Comparison of ENCODE assay signal across 19 cellular contexts in the genomic region with DNA sequence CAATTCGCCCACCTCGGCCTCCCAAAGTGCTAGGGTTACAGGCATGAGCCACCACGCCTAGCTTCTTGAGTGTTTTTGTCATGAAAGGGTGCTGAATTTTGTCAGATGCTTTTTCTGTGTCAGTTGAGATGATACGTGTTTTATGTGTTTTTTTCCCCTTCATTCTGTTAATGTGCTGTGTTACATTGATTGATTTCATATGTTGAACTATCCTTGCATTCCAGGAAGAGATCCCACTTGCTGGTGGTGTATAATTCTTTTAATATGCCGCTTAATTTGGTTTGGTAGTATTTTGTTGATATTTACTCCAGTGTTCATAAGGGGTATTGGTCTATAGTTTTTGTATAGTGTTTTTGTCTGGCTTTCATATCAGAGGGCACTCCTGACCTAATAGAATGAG. TPM values are rescaled to one million over a fixed set of nuclear protein-coding genes. Genes with fewer than 3 reads are reported as not detected.
DNase-seq lines count a peak whose midpoint lies in the region; ATAC-seq, FAIRE-seq and TF ChIP-seq lines count a peak whose summit lies in the region.
"Had no signal": no experiment of that assay in that cellular context is flagged by ENCODE, and none has a peak within 500 bp of the region (broad histone marks: within the 10 kb centered on the region; RNA-seq: fewer than 3 reads in every experiment).

No MANE protein-coding gene starts in this region.

- no peaks in the 10 kb centered on the region for H3K9me3 ChIP-seq in HEK293 (ENCODE audit: control insufficient read depth, insufficient read depth, low read depth, low read length)
- H3K9me3 ChIP-seq in GM12878 (replicated peaks; ENCODE audit: control insufficient read depth, insufficient read depth, low read length) = peaks cover 24% of the 10 kb centered on the region
- H3K9me3 ChIP-seq in neutrophil = no peaks in the 10 kb centered on the region
- peaks cover 6% of the 10 kb centered on the region for H3K9me3 ChIP-seq in mammary epithelial cell (replicated peaks; ENCODE audit: insufficient read depth, low read length)

- peaks cover 3% of the 10 kb centered on the region for H3K4me1 Mint-ChIP-seq in progenitor cell of endocrine pancreas (ENCODE audit: low read depth)

- no peaks in the 10 kb centered on the region for H3K4me1 ChIP-seq in HEK293 (ENCODE audit: control insufficient read depth, insufficient read depth, low read length)
- H3K4me1 ChIP-seq in GM12878 (ENCODE audit: control insufficient read depth, insufficient read depth, low read length) = peaks cover 3% of the 10 kb centered on the region; the same call in 1 of the 2 replicates
- peaks cover 9% of the 10 kb centered on the region in 2 experiments for H3K4me1 ChIP-seq in neutrophil (ENCODE audit: control insufficient read depth in 1 of 2, insufficient read depth in 1 of 2, low read depth in 1 of 2, low read length in 1 of 2)
- H3K4me1 ChIP-seq in mammary epithelial cell (ENCODE audit: insufficient read depth, low read length) = no peaks in the 10 kb centered on the region
- H3K4me1 ChIP-seq: A549, BE2C had no signal

- POLR2A ChIA-PET in HEK293 (lab: Yijun Ruan, JAX) = interaction anchor here (1.1 kb wide), 1 partner anchor 14 kb away, joined by 3 read pairs; the partner anchor contains the start of gene ZBTB43
- POLR2A ChIA-PET in GM12878 (lab: Charles Lee) = interaction anchor here (0.7 kb wide), 1 partner anchor 227 kb away, joined by 3 read pairs; no protein-coding TSS in a partner anchor

- H3K27ac Mint-ChIP-seq in progenitor cell of endocrine pancreas = no peak overlapping the region
- H3K27ac Mint-ChIP-seq: CD4-positive, alpha-beta memory T cell had no signal

- H3K27ac ChIP-seq in HEK293 (ENCODE audit: extremely low read depth, low read depth, low read length) (no peak overlapping the region), GM12878 (ENCODE audit: control insufficient read depth, insufficient read depth) (no peak overlapping the region), neutrophil (peak overlapping the region; percentile 61), mammary epithelial cell (ENCODE audit: insufficient read depth, low read depth, low read length) (no peak overlapping the region)
- H3K27ac ChIP-seq: A549, C4-2B had no signal

- FAIRE-seq in H54 (lab: Jason Lieb, UNC) = peak; percentile 75
- no peak for FAIRE-seq in GM12878 (lab: Jason Lieb, UNC)
- FAIRE-seq: A549, G401.6, GM12892, GM19239 had no signal

- TF ChIP-seq RAD21 in GM12878 (IDR thresholded peaks at IDR 0.05; ENCODE audit: insufficient read depth, low read depth, low read length) = no peak

- no peak overlapping the region for H3K9ac ChIP-seq in GM12878 (ENCODE audit: control insufficient read depth, insufficient read depth, low read length)
- H3K9ac ChIP-seq in mammary epithelial cell (ENCODE audit: insufficient read depth, low read length) = no peak overlapping the region

- BruUV-seq in GM12878 (replicated peaks; lab: Mats Ljungman, UMichigan) (no TSS peak), mammary epithelial cell (replicated peaks; lab: Mats Ljungman, UMichigan) (no TSS peak)

- H3K79me2 ChIP-seq in GM12878 (ENCODE audit: control insufficient read depth, insufficient read depth, low read length) = peaks cover 27% of the 10 kb centered on the region
- H3K79me2 ChIP-seq in mammary epithelial cell (ENCODE audit: insufficient read depth, low read length) = peaks cover 86% of the 10 kb centered on the region

- CTCF ChIA-PET in HEK293 (lab: Yijun Ruan, JAX) = no interaction called here
- CTCF ChIA-PET in GM12878 (lab: Yijun Ruan, JAX) = interaction anchor here (0.7 to 1.4 kb wide), 2 partner anchors 11 to 112 kb away, joined by 3 to 6 read pairs; no protein-coding TSS in a partner anchor
- CTCF ChIA-PET in mammary epithelial cell (lab: Charles Lee; ENCODE audit: low non-redundant PET) = no interaction called here

- H3K36me3 Mint-ChIP-seq in progenitor cell of endocrine pancreas (ENCODE audit: insufficient read depth) = peaks cover 61% of the 10 kb centered on the region

- intact Hi-C loops in GM12878 (cut with micrococcal nuclease; ENCODE audit: unreplicated experiment) = no loop called here
- intact Hi-C loops in mammary epithelial cell (cut with micrococcal nuclease) = no loop called here

- dilution Hi-C loops in mammary epithelial cell (cut with HindIII; ENCODE audit: low sequenced_read_pairs) = no loop called here

- H2AFZ ChIP-seq in GM12878 (ENCODE audit: control insufficient read depth, low read depth, low read length) (no peak overlapping the region), mammary epithelial cell (ENCODE audit: low read depth, low read length) (no peak overlapping the region)

- DNase-seq in H54 (ENCODE audit: insufficient read length, low spot score) (no peak), GM12878 (ENCODE audit: low read depth, low spot score) (no peak), progenitor cell of endocrine pancreas (ENCODE audit: low spot score, unreplicated experiment) (no peak), middle frontal gyrus (ENCODE audit: extremely low spot score, low spot score) (no peak), mammary epithelial cell (no peak)
- DNase-seq: BE2C; CD4-positive, alpha-beta memory T cell; DMS153; DMS79 treated with DMSO at 0.1 percent for 48 hours; EL; IMR-90 had no signal

- H3K9me3 Mint-ChIP-seq in progenitor cell of endocrine pancreas (ENCODE audit: low read depth) = peaks cover 26% of the 10 kb centered on the region

- no peak overlapping the region for H3K4me2 ChIP-seq in GM12878 (ENCODE audit: control insufficient read depth, insufficient read depth)
- H3K4me2 ChIP-seq in mammary epithelial cell (ENCODE audit: insufficient read depth, low read depth, low read length) = no peak overlapping the region
- H3K4me2 ChIP-seq: A549 had no signal

- no peak overlapping the region for H3K4me3 Mint-ChIP-seq in progenitor cell of endocrine pancreas (ENCODE audit: low read depth)

- in situ Hi-C loops in GM12878 (cut with MboI) (no loop called here), mammary epithelial cell (cut with MboI; ENCODE audit: low sequenced_read_pairs in 2 of 2) (no loop called here)

- no peaks in the 10 kb centered on the region for H3K27me3 ChIP-seq in GM12878 (replicated peaks in 1 of 2; ENCODE audit: control insufficient read depth in 2 of 2, insufficient read depth in 2 of 2, low read length in 1 of 2)
- H3K27me3 ChIP-seq in neutrophil = no peaks in the 10 kb centered on the region
- H3K27me3 ChIP-seq in mammary epithelial cell (ENCODE audit: insufficient read depth, low read length) = no peaks in the 10 kb centered on the region
- H3K27me3 ChIP-seq: BE2C had no signal

- no peak for ATAC-seq in GM12878
- ATAC-seq: A549, HCT116 had no signal

- H3K36me3 ChIP-seq in HEK293 (ENCODE audit: control insufficient read depth in 2 of 2, insufficient read depth in 1 of 2, low read length in 2 of 2) (peaks cover 12 to 39% of the 10 kb centered on the region in 2 experiments), GM12878 (ENCODE audit: control insufficient read depth in 2 of 2, insufficient read depth in 2 of 2, low read length in 1 of 2) (peaks cover 3 to 7% of the 10 kb centered on the region in 2 experiments), neutrophil (peaks cover under 1% of the 10 kb centered on the region), mammary epithelial cell (ENCODE audit: insufficient read depth, low read length) (peaks cover 2% of the 10 kb centered on the region)

- TF ChIP-seq EP300 in GM12878 (IDR thresholded peaks at IDR 0.05; ENCODE audit: borderline replicate concordance in 1 of 2, control insufficient read depth in 1 of 2, low read depth in 2 of 2, low read length in 2 of 2) = no peak

- H3K4me3 ChIP-seq in HEK293 (ENCODE audit: low read depth, low read length) (no peak overlapping the region), GM12878 (no peak overlapping the region), neutrophil (ENCODE audit: low read depth in 1 of 2, low read length in 1 of 2) (no peak overlapping the region), mammary epithelial cell (replicated peaks in 1 of 3; ENCODE audit: insufficient read depth in 1 of 3, low read depth in 2 of 3, low read length in 3 of 3) (no peak overlapping the region)
- H3K4me3 ChIP-seq: A549 had no signal

- TF ChIP-seq CTCF in HEK293 (tag by site-specific recombination; IDR thresholded peaks at IDR 0.05) = no peak
- no peak for TF ChIP-seq CTCF in GM12878 (IDR thresholded peaks at IDR 0.05 in 2 of 3, conservative IDR thresholded peaks at IDR 0.05 in 1 of 3; ENCODE audit: control insufficient read depth in 2 of 3, extremely low read depth in 1 of 3, insufficient read depth in 1 of 3, low read depth in 3 of 3, low read length in 3 of 3)
- TF ChIP-seq CTCF in neutrophil (IDR thresholded peaks at IDR 0.05) = no peak
- no peak for TF ChIP-seq CTCF in progenitor cell of endocrine pancreas (IDR thresholded peaks at IDR 0.05; ENCODE audit: unreplicated experiment)
- no peak for TF ChIP-seq CTCF in mammary epithelial cell (conservative IDR thresholded peaks at IDR 0.05 in 1 of 2, IDR thresholded peaks at IDR 0.05 in 1 of 2; ENCODE audit: extremely low read depth in 1 of 2, insufficient read depth in 1 of 2, low read depth in 1 of 2, low read length in 2 of 2)

- H4K20me1 ChIP-seq in GM12878 (ENCODE audit: control insufficient read depth, insufficient read depth) (no peaks in the 10 kb centered on the region), mammary epithelial cell (ENCODE audit: insufficient read depth, low read length) (no peaks in the 10 kb centered on the region)

- TF ChIP-seq POLR2A in H54 (IDR thresholded peaks at IDR 0.05; ENCODE audit: low read depth, low read length) = no peak
- TF ChIP-seq POLR2A in GM12878 (IDR thresholded peaks at IDR 0.05; ENCODE audit: low read depth, low read length) = no peak

- SMC1A ChIA-PET in GM12878 (lab: Charles Lee; ENCODE audit: uncharacterized antibody, unreplicated experiment) = interaction anchor here (1.5 kb wide), 1 partner anchor 10 kb away, joined by 4 read pairs; no protein-coding TSS in a partner anchor

- H3K27me3 Mint-ChIP-seq in progenitor cell of endocrine pancreas = no peaks in the 10 kb centered on the region
- H3K27me3 Mint-ChIP-seq: CD4-positive, alpha-beta memory T cell had no signal

- RAD21 ChIA-PET in GM12878 (lab: Charles Lee; ENCODE audit: unreplicated experiment) = no interaction called here

- 99% methylated on average over 5 of the region's 5 CpGs for WGBS in GM12878 (ENCODE audit: insufficient coverage, insufficient replicate concordance, low lambda C conversion rate, missing lambda C conversion rate)
- WGBS in mammary epithelial cell (ENCODE audit: low coverage, missing lambda C conversion rate) = 93% methylated on average over 5 of the region's 5 CpGs

RNA-seq across cellular contexts. Expression of gene ZBTB43, which starts 13.6 kb away (rescaled TPM):
- 22.0 and 22.3 TPM in 2 replicates for total RNA-seq in GM12878 (2013; cell fraction: nucleolus; rRNA removed)
- total RNA-seq in GM12878 (2014; rRNA removed) (7.4 and 8.4 TPM in 2 replicates), GM12878 (2014; rRNA removed; fragmentation: Illumina TruSeq; extraction: Trizol) (8.2 and 9.4 TPM in 2 replicates), GM12878 (2021) (12.9 and 16.4 TPM in 2 replicates), progenitor cell of endocrine pancreas (16.9 and 21.8 TPM in 2 replicates), mammary epithelial cell (10 to 100 TPM; 24.0 to 32.4 TPM)
- polyA plus RNA-seq in GM12878 (2011; ENCODE audit: low read depth) = 8.0 TPM
- polyA plus RNA-seq in GM12878 (2011; rRNA removed) (19.3 and 24.7 TPM in 2 replicates), GM12878 (2014; fragmentation: Illumina TruSeq; extraction: Trizol) (6.9 and 10.1 TPM in 2 replicates), GM12878 (2014; fragmentation: Nextera tagmentation; extraction: Ambion mirVana) (1 to 10 TPM; 2.4 to 5.3 TPM), GM12878 (2014; rRNA removed) (5.9 and 8.0 TPM in 2 replicates), GM12878 (2016; fragmentation: Nextera tagmentation; extraction: Ambion mirVana) (10 to 100 TPM; 10.2 to 10.5 TPM), mammary epithelial cell (7.0 TPM)
- polyA plus RNA-seq in GM12878 (2011; cell fraction: cytosol; rRNA removed) = 6.8 and 10.4 TPM in 2 replicates
- 5.7 and 7.4 TPM in 2 replicates for polyA plus RNA-seq in GM12878 (2011; cell fraction: nucleus; rRNA removed)
- 7.6 and 10.2 TPM in 2 replicates for polyA plus RNA-seq in GM12878 (2012)
- polyA minus RNA-seq in GM12878 (2011; rRNA and poly(A)+ RNA removed) = 10.1 and 15.1 TPM in 2 replicates
- polyA minus RNA-seq in GM12878 (2011; cell fraction: cytosol; rRNA and poly(A)+ RNA removed) = 5.7 and 15.5 TPM in 2 replicates
- polyA minus RNA-seq in GM12878 (2011; cell fraction: nucleus; rRNA and poly(A)+ RNA removed) = 3.5 and 5.3 TPM in 2 replicates
- polyA minus RNA-seq in mammary epithelial cell = 6.4 TPM

RNA-seq across cellular contexts. Expression of gene ZBTB34, which starts 42.0 kb away (rescaled TPM):
- 16.0 and 16.2 TPM in 2 replicates for total RNA-seq in GM12878 (2013; cell fraction: nucleolus; rRNA removed)
- total RNA-seq in GM12878 (2014; rRNA removed) (3.8 and 4.2 TPM in 2 replicates), GM12878 (2014; rRNA removed; fragmentation: Illumina TruSeq; extraction: Trizol) (4.1 and 4.5 TPM in 2 replicates), GM12878 (2021) (5.3 and 5.5 TPM in 2 replicates), progenitor cell of endocrine pancreas (21.5 TPM in 2 replicates), mammary epithelial cell (10 to 100 TPM in 1 of 2 donors, 1 to 10 TPM in 1; 5.1 to 10.3 TPM)
- 2.3 TPM for polyA plus RNA-seq in GM12878 (2011; ENCODE audit: low read depth)
- polyA plus RNA-seq in GM12878 (2011; rRNA removed) (11.3 and 13.1 TPM in 2 replicates), GM12878 (2014; fragmentation: Illumina TruSeq; extraction: Trizol) (4.4 and 4.5 TPM in 2 replicates), GM12878 (2014; fragmentation: Nextera tagmentation; extraction: Ambion mirVana) (1 to 10 TPM in 1 of 2 experiments, under 1 TPM in 1; 0.71 to 2.2 TPM), GM12878 (2014; rRNA removed) (3.7 and 4.5 TPM in 2 replicates), GM12878 (2016; fragmentation: Nextera tagmentation; extraction: Ambion mirVana) (1 to 10 TPM; 1.6 to 2.1 TPM), mammary epithelial cell (3.4 TPM)
- polyA plus RNA-seq in GM12878 (2011; cell fraction: cytosol; rRNA removed) = 5.4 and 6.0 TPM in 2 replicates
- 7.8 and 11.0 TPM in 2 replicates for polyA plus RNA-seq in GM12878 (2011; cell fraction: nucleus; rRNA removed)
- 2.9 and 3.6 TPM in 2 replicates for polyA plus RNA-seq in GM12878 (2012)
- 12.4 and 14.7 TPM in 2 replicates for polyA minus RNA-seq in GM12878 (2011; rRNA and poly(A)+ RNA removed)
- 3.9 and 4.5 TPM in 2 replicates for polyA minus RNA-seq in GM12878 (2011; cell fraction: cytosol; rRNA and poly(A)+ RNA removed)
- 5.9 and 7.5 TPM in 2 replicates for polyA minus RNA-seq in GM12878 (2011; cell fraction: nucleus; rRNA and poly(A)+ RNA removed)
- 7.0 TPM for polyA minus RNA-seq in mammary epithelial cell
